In the genomic region with DNA sequence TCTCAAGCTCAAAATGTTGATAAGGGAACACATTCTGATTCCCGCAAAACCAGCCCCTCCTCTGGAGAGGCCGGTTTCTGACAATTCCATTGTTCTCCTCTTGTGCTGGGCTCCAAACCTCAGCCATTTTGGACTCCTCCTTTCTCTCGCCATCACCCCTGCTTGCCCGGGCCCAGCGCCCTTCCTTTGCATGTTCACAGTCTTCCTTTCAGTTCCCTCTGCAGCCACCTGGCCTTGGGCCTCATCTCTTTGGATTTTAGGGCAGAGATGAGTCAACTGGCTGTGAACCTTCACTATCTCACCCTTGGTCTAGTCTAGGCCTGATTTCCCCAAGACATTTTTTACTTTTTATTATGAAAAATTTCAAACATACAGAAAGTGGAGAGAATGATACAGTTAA, we compare ENCODE assay signal across 13 cellular contexts.
DNase-seq lines count a peak whose midpoint lies in the region; ATAC-seq, FAIRE-seq and TF ChIP-seq lines count a peak whose summit lies in the region.
"Had no signal": no experiment of that assay in that cellular context is flagged by ENCODE, and none has a peak within 500 bp of the region (broad histone marks: within the 10 kb centered on the region; RNA-seq: fewer than 3 reads in every experiment).

No MANE protein-coding gene starts in this region.

- TF ChIP-seq EP300 in K562 (IDR thresholded peaks at IDR 0.05; ENCODE audit: low read length) (no peak), sigmoid colon (IDR thresholded peaks at IDR 0.05) (no peak)

- H3K79me2 ChIP-seq in K562 (ENCODE audit: control insufficient read depth, insufficient read depth, low read length), result no peaks in the 10 kb centered on the region

- no peaks in the 10 kb centered on the region for H4K20me1 ChIP-seq in K562 (replicated peaks; ENCODE audit: control insufficient read depth, insufficient read depth, low read length)

- no peak overlapping the region for H3K4me2 ChIP-seq in K562 (ENCODE audit: insufficient read depth, low read length)

- POLR2A ChIA-PET in K562 (lab: Yijun Ruan, JAX), result no interaction called here

- no peak for TF ChIP-seq RAD21 in K562 (CRISPR knock-in tag; conservative IDR thresholded peaks at IDR 0.05 in 1 of 2, IDR thresholded peaks at IDR 0.05 in 1 of 2)

- peak; percentile 15 for FAIRE-seq in K562 (lab: Jason Lieb, UNC)

- in situ Hi-C loops in K562 (cut with MboI), result no loop called here

- H3K9me3 ChIP-seq in K562 (replicated peaks; ENCODE audit: control insufficient read depth, insufficient read depth, low read depth, low read length) (no peaks in the 10 kb centered on the region), sigmoid colon (no peaks in the 10 kb centered on the region)

- CTCF ChIA-PET in K562 (lab: Yijun Ruan, JAX; ENCODE audit: low intra/inter-chr PET ratio), result no interaction called here

- H3K27ac ChIP-seq in K562 (ENCODE audit: extremely low read depth, low read depth, low read length), result no peak overlapping the region
- H3K27ac ChIP-seq in coronary artery, result no peak overlapping the region
- H3K27ac ChIP-seq in sigmoid colon, result no peak overlapping the region
- H3K27ac ChIP-seq: C4-2B had no signal

- TF ChIP-seq POLR2A in K562 (conservative IDR thresholded peaks at IDR 0.05), result no peak
- no peak for TF ChIP-seq POLR2A in sigmoid colon (IDR thresholded peaks at IDR 0.05)

- TF ChIP-seq CTCF in K562 (IDR thresholded peaks at IDR 0.05 in 2 of 3, conservative IDR thresholded peaks at IDR 0.05 in 1 of 3; ENCODE audit: insufficient read depth in 2 of 3, low read depth in 1 of 3, low read length in 3 of 3), result no peak
- no peak for TF ChIP-seq CTCF in coronary artery (IDR thresholded peaks at IDR 0.05)
- no peak for TF ChIP-seq CTCF in sigmoid colon (IDR thresholded peaks at IDR 0.05)

- H3K36me3 ChIP-seq in K562 (ENCODE audit: control insufficient read depth, insufficient read depth, low read length) (no peaks in the 10 kb centered on the region), sigmoid colon (no peaks in the 10 kb centered on the region)

- H2AFZ ChIP-seq in K562 (ENCODE audit: low read depth, low read length), result no peak overlapping the region

- intact Hi-C loops in K562 (cut with micrococcal nuclease) (no loop called here), sigmoid colon (cut with DNase I) (no loop called here)

- no peak overlapping the region for H3K9ac ChIP-seq in K562 (ENCODE audit: insufficient read depth in 1 of 2, low read depth in 2 of 2, low read length in 2 of 2)

- ATAC-seq in GM18870 (IDR thresholded peaks at IDR 0.05; ENCODE audit: unreplicated experiment) (peak; percentile 88), GM21576 (IDR thresholded peaks at IDR 0.05; ENCODE audit: unreplicated experiment) (peak; percentile 79), HG03045 (IDR thresholded peaks at IDR 0.05; ENCODE audit: unreplicated experiment) (peak; percentile 81), K562 (no peak)
- ATAC-seq: activated CD4-positive, alpha-beta T cell treated with anti-CD3 and anti-CD28 coated beads for 36 hours; PC-3 had no signal

- peaks cover 8 to 17% of the 10 kb centered on the region in 2 experiments; a peak in 4 of 5 replicates for H3K27me3 ChIP-seq in K562 (ENCODE audit: control insufficient read depth in 2 of 2, insufficient read depth in 2 of 2, low read length in 2 of 2)
- no peaks in the 10 kb centered on the region for H3K27me3 ChIP-seq in sigmoid colon

- WGBS in K562 (ENCODE audit: insufficient coverage, low coverage, missing lambda C conversion rate), result 0% methylated on average over 5 of the region's 5 CpGs
- 87 to 95% methylated on average over 5 of the region's 5 CpGs for WGBS in sigmoid colon, 2 donors

- no peak overlapping the region for H3K4me3 ChIP-seq in K562
- no peak overlapping the region for H3K4me3 ChIP-seq in coronary artery
- no peak overlapping the region for H3K4me3 ChIP-seq in sigmoid colon

- DNase-seq in K562 (ENCODE audit: extremely low read depth in 1 of 4, low spot score in 3 of 4) (no peak), coronary artery (ENCODE audit: low spot score) (no peak), AG08396 (ENCODE audit: low spot score) (no peak), sigmoid colon (no peak), amygdala (lab: John Stamatoyannopoulos, UW) (no peak)
- DNase-seq: activated CD4-positive, alpha-beta T cell treated with anti-CD3 and anti-CD28 coated beads for 36 hours; activated T-cell treated with anti-CD3 and anti-CD28 coated beads, Interleukin-2, amount 50 U/mL, for 24 hours; NCI-H226; PC-3 had no signal

- no TSS peak for BruUV-seq in K562 (replicated peaks; lab: Mats Ljungman, UMichigan)

- no peaks in the 10 kb centered on the region for H3K9me1 ChIP-seq in K562 (ENCODE audit: control insufficient read depth, insufficient read depth, low read length)

- H3K4me1 ChIP-seq in K562 (replicated peaks in 1 of 2; ENCODE audit: control insufficient read depth in 2 of 2, insufficient read depth in 2 of 2, low read length in 2 of 2) (no peaks in the 10 kb centered on the region), sigmoid colon (no peaks in the 10 kb centered on the region)

TF ChIP-seq in K562, 482 proteins besides CTCF, POLR2A, EP300 and RAD21 (continues in another document):
- TF ChIP-seq HDAC3 (IDR thresholded peaks at IDR 0.05; ENCODE audit: borderline replicate concordance, partially characterized antibody) (no peak), GATAD2B (IDR thresholded peaks at IDR 0.05; ENCODE audit: borderline replicate concordance) (no peak), E2F8 (IDR thresholded peaks at IDR 0.05; ENCODE audit: low read depth, partially characterized antibody) (no peak), ZNF212 (CRISPR knock-in tag; IDR thresholded peaks at IDR 0.05) (no peak)
- TF ChIP-seq, protein P1, sequence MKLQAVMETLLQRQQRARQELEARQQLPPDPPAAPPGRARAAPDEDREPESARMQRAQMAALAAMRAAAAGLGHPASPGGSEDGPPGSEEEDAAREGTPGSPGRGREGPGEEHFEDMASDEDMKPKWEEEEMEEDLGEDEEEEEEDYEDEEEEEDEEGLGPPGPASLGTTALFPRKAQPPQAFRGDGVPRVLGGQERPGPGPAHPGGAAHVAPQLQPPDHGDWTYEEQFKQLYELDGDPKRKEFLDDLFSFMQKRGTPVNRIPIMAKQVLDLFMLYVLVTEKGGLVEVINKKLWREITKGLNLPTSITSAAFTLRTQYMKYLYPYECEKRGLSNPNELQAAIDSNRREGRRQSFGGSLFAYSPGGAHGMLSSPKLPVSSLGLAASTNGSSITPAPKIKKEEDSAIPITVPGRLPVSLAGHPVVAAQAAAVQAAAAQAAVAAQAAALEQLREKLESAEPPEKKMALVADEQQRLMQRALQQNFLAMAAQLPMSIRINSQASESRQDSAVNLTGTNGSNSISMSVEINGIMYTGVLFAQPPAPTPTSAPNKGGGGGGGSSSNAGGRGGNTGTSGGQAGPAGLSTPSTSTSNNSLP (IDR thresholded peaks at IDR 0.05; ENCODE audit: borderline replicate concordance, low read depth, low read length), result no peak
